In genomic region chr15:94021621-94022320, GRCh38 we compare ENCODE assay signal across 18 cellular contexts.
"Had no signal": no experiment of that assay in that cellular context is flagged by ENCODE, and none has a peak within 500 bp of the region (broad histone marks: within the 10 kb centered on the region; RNA-seq: fewer than 3 reads in every experiment).

No MANE protein-coding gene starts in this region.

- H3K36me3 ChIP-seq: ascending aorta, breast epithelium, colonic mucosa, heart left ventricle, right lobe of liver had no signal

- H3K9me3 ChIP-seq: ascending aorta, breast epithelium, colonic mucosa, heart left ventricle, right lobe of liver had no signal

- H3K4me3 ChIP-seq: ascending aorta, breast epithelium, colonic mucosa, dorsolateral prefrontal cortex, heart left ventricle, right lobe of liver, smooth muscle cell had no signal

- H3K27ac ChIP-seq: ascending aorta, breast epithelium, colonic mucosa, dorsolateral prefrontal cortex, parathyroid adenoma, right lobe of liver had no signal

- H3K27me3 ChIP-seq: ascending aorta, breast epithelium, colonic mucosa, heart left ventricle, right lobe of liver had no signal

- H3K9ac ChIP-seq: parathyroid adenoma had no signal

- H3K4me1 ChIP-seq: ascending aorta, breast epithelium, colonic mucosa, heart left ventricle, parathyroid adenoma, right lobe of liver had no signal

- DNase-seq: activated CD4-positive, alpha-beta T cell treated with anti-CD3 and anti-CD28 coated beads for 4 hours; activated CD4-positive, alpha-beta T cell treated with anti-CD3 and anti-CD28 coated beads, Interleukin-2, amount 50 U/mL, for 48 hours; activated CD4-positive, CD25-positive, alpha-beta regulatory T cell; activated effector memory CD4-positive, alpha-beta T cell treated with anti-CD3 and anti-CD28 coated beads, Interleukin-2, amount 50 U/mL, for 16 hours; activated naive CD4-positive, alpha-beta T cell treated with anti-CD3 and anti-CD28 coated beads, Interleukin-2, amount 50 U/mL, for 16 hours; colonic mucosa; dorsolateral prefrontal cortex; effector memory CD8-positive, alpha-beta T cell; heart left ventricle; midbrain; nucleus accumbens; right lobe of liver; stimulated activated CD4-positive, alpha-beta T cell treated with anti-CD3 and anti-CD28 coated beads, Interleukin-2, amount 100 ng/mL, for 48 hours; stimulated activated naive CD4-positive, alpha-beta T cell had no signal
